ENCODE assay signal across 8 cellular contexts in the genomic region with DNA sequence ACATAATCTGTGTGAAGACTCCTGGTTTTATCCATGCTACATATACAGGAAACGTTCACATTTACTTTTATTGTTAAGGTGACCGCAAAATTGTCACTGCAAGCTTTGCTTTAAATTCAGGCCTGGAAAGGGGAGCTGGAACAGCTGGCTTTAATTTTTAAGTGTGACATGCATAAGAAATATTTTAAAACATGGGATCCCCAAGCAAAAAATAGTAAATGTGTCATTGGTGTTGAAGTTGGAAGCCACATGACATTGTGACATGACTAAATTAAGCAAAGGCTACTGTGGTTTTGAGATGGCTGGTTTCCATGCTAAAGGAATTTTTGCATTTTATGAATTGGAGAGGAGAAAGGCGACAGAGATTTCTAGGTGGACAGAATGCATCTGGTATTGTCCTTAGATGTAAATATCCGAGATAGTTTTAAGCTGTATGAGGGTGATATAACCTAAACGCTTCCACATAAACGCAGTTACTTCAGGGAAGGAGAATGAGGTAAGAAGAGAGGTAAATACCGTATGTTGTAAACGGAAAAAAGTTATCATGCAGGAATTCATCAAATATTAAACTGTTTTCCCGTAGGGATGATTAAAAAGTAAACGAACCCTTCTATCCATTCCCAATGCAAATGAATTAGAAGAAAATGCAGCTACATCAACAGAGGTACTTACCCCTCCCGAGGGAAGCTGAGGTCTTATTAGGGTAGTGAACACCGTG. TPM values are rescaled to one million over a fixed set of nuclear protein-coding genes. Genes with fewer than 3 reads are reported as not detected.
DNase-seq lines count a peak whose midpoint lies in the region; ATAC-seq, FAIRE-seq and TF ChIP-seq lines count a peak whose summit lies in the region.

No MANE protein-coding gene starts in this region.

- H2AFZ ChIP-seq in OCI-LY1 (ENCODE audit: low read length) (peak overlapping the region; percentile 9; the same call in 1 of the 2 replicates), endothelial cell of umbilical vein (ENCODE audit: low read depth, low read length) (peak overlapping the region; percentile 45)

- H4K20me1 ChIP-seq in OCI-LY1 (ENCODE audit: insufficient read depth, low read length) (no peaks in the 10 kb centered on the region), endothelial cell of umbilical vein (replicated peaks; ENCODE audit: control insufficient read depth, extremely low read depth, insufficient read depth, low read length) (peaks cover 4% of the 10 kb centered on the region)

- H3K9me3 ChIP-seq in ES-I3 (ENCODE audit: control insufficient read depth, insufficient read depth, low read length) (no peaks in the 10 kb centered on the region), OCI-LY1 (ENCODE audit: low read length) (peaks cover 4% of the 10 kb centered on the region), endothelial cell of umbilical vein (replicated peaks; ENCODE audit: control insufficient read depth, insufficient read depth, low read length) (no peaks in the 10 kb centered on the region), pancreas (no peaks in the 10 kb centered on the region)

- H3K9me1 ChIP-seq in endothelial cell of umbilical vein (replicated peaks; ENCODE audit: control insufficient read depth, extremely low read depth, insufficient read depth, low read length): no peaks in the 10 kb centered on the region

- peaks cover 13% of the 10 kb centered on the region; the same call in 1 of the 2 replicates for H3F3A ChIP-seq in OCI-LY1 (ENCODE audit: insufficient read depth, low read length)

- intact Hi-C loops in endothelial cell of umbilical vein (cut with micrococcal nuclease): loop anchor here (1.0 kb wide), 2 partner anchors 11 to 43 kb away; a partner anchor contains a TSS
- intact Hi-C loops in pancreas (cut with DNase I): no loop called here

- no peaks in the 10 kb centered on the region for H3K4me1 ChIP-seq in ES-I3 (ENCODE audit: insufficient read depth, low read length)
- H3K4me1 ChIP-seq in OCI-LY1 (ENCODE audit: insufficient read depth, low read length, severe bottlenecking): peaks cover 57% of the 10 kb centered on the region
- peaks cover 13% of the 10 kb centered on the region for H3K4me1 ChIP-seq in endothelial cell of umbilical vein (ENCODE audit: control insufficient read depth, extremely low read depth, insufficient read depth, low read length)
- peaks cover 0 to 27% (median 12%) of the 10 kb centered on the region in 3 donors for H3K4me1 ChIP-seq in pancreas

- no peak for DNase-seq in endothelial cell of umbilical vein (ENCODE audit: low read depth, low spot score)
- DNase-seq in pancreas: no peak
- no peak for DNase-seq in NCI-H1105 (lab: John Stamatoyannopoulos, UW)
- no peak for DNase-seq in hippocampal formation (lab: John Stamatoyannopoulos, UW)
- DNase-seq in NCI-H226: no peak

- BruUV-seq in endothelial cell of umbilical vein (replicated peaks; lab: Mats Ljungman, UMichigan): no TSS peak

- peak overlapping the region; percentile 88 for H3K4me3 ChIP-seq in OCI-LY1 (ENCODE audit: low read depth, low read length, poor library complexity, severe bottlenecking)
- peak overlapping the region in 2 of 3 experiments; percentile 39 to 62 for H3K4me3 ChIP-seq in endothelial cell of umbilical vein (replicated peaks in 1 of 3; ENCODE audit: insufficient read depth in 1 of 3, low read depth in 1 of 3, low read length in 3 of 3)
- H3K4me3 ChIP-seq in pancreas: peak overlapping the region; percentile 59 to 88 (median 74)

- ATAC-seq in pancreas: peak in 2 of 4 donors; percentile 5 to 12
- no peak for ATAC-seq in GM18519 (IDR thresholded peaks at IDR 0.05; ENCODE audit: low FRiP score, unreplicated experiment)

- CTCF ChIA-PET in endothelial cell of umbilical vein (lab: Charles Lee): interaction anchor here (0.9 to 1.6 kb wide), 6 partner anchors 8 to 45 kb away, joined by 3 to 5 read pairs (median 4); a partner anchor contains a TSS

- TF ChIP-seq CTCF in OCI-LY1 (IDR thresholded peaks at IDR 0.05; ENCODE audit: low read length) (no peak), endothelial cell of umbilical vein (IDR thresholded peaks at IDR 0.05; ENCODE audit: extremely low read depth in 1 of 2, insufficient read depth in 1 of 2, low read depth in 1 of 2, low read length in 2 of 2) (no peak), pancreas (IDR thresholded peaks at IDR 0.05) (no peak)

- H3K27ac ChIP-seq in OCI-LY1 (ENCODE audit: low read depth, low read length, poor library complexity, severe bottlenecking) (peak overlapping the region; percentile 91), endothelial cell of umbilical vein (ENCODE audit: insufficient read depth, low read depth, low read length) (no peak overlapping the region), pancreas (peak overlapping the region; percentile 73 to 94 (median 86))

- no peaks in the 10 kb centered on the region for H3K36me3 ChIP-seq in ES-I3 (ENCODE audit: insufficient read depth, low read length)
- H3K36me3 ChIP-seq in OCI-LY1 (ENCODE audit: insufficient read depth, low read length): peaks cover 6% of the 10 kb centered on the region
- H3K36me3 ChIP-seq in endothelial cell of umbilical vein (ENCODE audit: control insufficient read depth in 2 of 2, extremely low read depth in 1 of 2, insufficient read depth in 2 of 2, low read length in 2 of 2): no peaks in the 10 kb centered on the region
- H3K36me3 ChIP-seq in pancreas: no peaks in the 10 kb centered on the region

- no peaks in the 10 kb centered on the region for H3K9me2 ChIP-seq in OCI-LY1 (ENCODE audit: low read depth, low read length)

- dilution Hi-C loops in endothelial cell of umbilical vein (cut with MboI; ENCODE audit: extremely low pct_ligation_motif_present, low sequenced_read_pairs): no loop called here

- TF ChIP-seq POLR2A in endothelial cell of umbilical vein (IDR thresholded peaks at IDR 0.05; ENCODE audit: low read depth, low read length): no peak

- FAIRE-seq in endothelial cell of umbilical vein (lab: Jason Lieb, UNC) (no peak), pancreas (lab: Jason Lieb, UNC) (no peak)

- H3K79me2 ChIP-seq in OCI-LY1 (ENCODE audit: insufficient read depth, low read length) (peaks cover 33% of the 10 kb centered on the region), endothelial cell of umbilical vein (ENCODE audit: control insufficient read depth, insufficient read depth, low read length) (peaks cover 28% of the 10 kb centered on the region)

- H3K9ac ChIP-seq in ES-I3 (ENCODE audit: low read depth, low read length): peak overlapping the region; percentile 63; the same call in 1 of the 2 replicates
- peak overlapping the region; percentile 92 for H3K9ac ChIP-seq in OCI-LY1 (ENCODE audit: low read length)
- no peak overlapping the region for H3K9ac ChIP-seq in endothelial cell of umbilical vein (replicated peaks; ENCODE audit: extremely low read depth, insufficient read depth, low read length)

- H3K4me2 ChIP-seq in OCI-LY1 (ENCODE audit: low read length) (peak overlapping the region; percentile 88), endothelial cell of umbilical vein (ENCODE audit: insufficient read depth, low read length) (peak overlapping the region; percentile 17)

- POLR2A ChIA-PET in endothelial cell of umbilical vein (lab: Charles Lee): interaction anchor here (0.5 kb wide), 1 partner anchor 27 kb away, joined by 4 read pairs; no protein-coding TSS in a partner anchor

- H3K27me3 ChIP-seq in OCI-LY1 (ENCODE audit: insufficient read depth, low read length) (no peaks in the 10 kb centered on the region), endothelial cell of umbilical vein (ENCODE audit: control insufficient read depth in 2 of 2, insufficient read depth in 2 of 2, low read length in 2 of 2) (no peaks in the 10 kb centered on the region), pancreas (no peaks in the 10 kb centered on the region)

- WGBS in pancreas, 2 donors: 10 to 15% methylated on average over 12 of the region's 12 CpGs

TF ChIP-seq in endothelial cell of umbilical vein, 7 proteins besides CTCF, POLR2A, EP300 and RAD21 (continues in another document):
- TF ChIP-seq GATA2 (IDR thresholded peaks at IDR 0.05; ENCODE audit: insufficient read depth, insufficient read length, low read depth, low read length): no peak
- TF ChIP-seq EZH2 (IDR thresholded peaks at IDR 0.05; ENCODE audit: borderline replicate concordance, low read depth, low read length, severe bottlenecking): no peak

RNA-seq across cellular contexts. Expression of a gene that starts 0.9 kb away (rescaled TPM):
- total RNA-seq in endothelial cell of umbilical vein (52.3 and 59.3 TPM in 2 replicates), pancreas (10 to 100 TPM; 22.8 to 37.9 (median 30.5) TPM)
- polyA plus RNA-seq in endothelial cell of umbilical vein (6.8 and 8.9 TPM in 2 replicates), pancreas (10 to 100 TPM in 1 of 2 donors, 1 to 10 TPM in 1; 8.3 to 11.0 TPM)
- polyA plus RNA-seq in endothelial cell of umbilical vein (2011; cell fraction: cytosol; rRNA removed): 13.6 and 17.8 TPM in 2 replicates
- 10.7 and 13.9 TPM in 2 replicates for polyA plus RNA-seq in endothelial cell of umbilical vein (2011; cell fraction: nucleus; rRNA removed)
- 49.6 and 51.6 TPM in 2 replicates for polyA plus RNA-seq in endothelial cell of umbilical vein (2012)
- polyA minus RNA-seq in endothelial cell of umbilical vein: 16.4 and 20.9 TPM in 2 replicates
- 25.2 TPM for polyA minus RNA-seq in endothelial cell of umbilical vein (2011; cell fraction: cytosol; rRNA and poly(A)+ RNA removed)
- polyA minus RNA-seq in endothelial cell of umbilical vein (2011; cell fraction: nucleus; rRNA and poly(A)+ RNA removed): 7.8 and 8.0 TPM in 2 replicates

RNA-seq across cellular contexts. Expression of a gene that starts 12.1 kb away (rescaled TPM):
- total RNA-seq in endothelial cell of umbilical vein (22.9 and 25.8 TPM in 2 replicates), pancreas (10 to 100 TPM in 5 of 6 donors, 1 to 10 TPM in 1; 8.6 to 14.1 (median 13.0) TPM)
- polyA plus RNA-seq in endothelial cell of umbilical vein (15.0 and 18.5 TPM in 2 replicates), pancreas (10 to 100 TPM in 1 of 2 donors, 1 to 10 TPM in 1; 8.7 to 14.1 TPM)
- 11.5 and 13.3 TPM in 2 replicates for polyA plus RNA-seq in endothelial cell of umbilical vein (2011; cell fraction: cytosol; rRNA removed)
- polyA plus RNA-seq in endothelial cell of umbilical vein (2011; cell fraction: nucleus; rRNA removed): 36.6 and 41.5 TPM in 2 replicates
- 8.2 and 10.7 TPM in 2 replicates for polyA plus RNA-seq in endothelial cell of umbilical vein (2012)
- 25.8 and 26.2 TPM in 2 replicates for polyA minus RNA-seq in endothelial cell of umbilical vein
- 18.1 TPM for polyA minus RNA-seq in endothelial cell of umbilical vein (2011; cell fraction: cytosol; rRNA and poly(A)+ RNA removed)
- polyA minus RNA-seq in endothelial cell of umbilical vein (2011; cell fraction: nucleus; rRNA and poly(A)+ RNA removed): 23.3 and 28.1 TPM in 2 replicates

RNA-seq across cellular contexts. Expression of a gene that starts 42.3 kb away (rescaled TPM):
- total RNA-seq in endothelial cell of umbilical vein (60.3 and 71.2 TPM in 2 replicates), pancreas (10 to 100 TPM; 11.1 to 26.1 (median 16.8) TPM)
- polyA plus RNA-seq in endothelial cell of umbilical vein (43.9 and 52.5 TPM in 2 replicates), pancreas (1 to 10 TPM; 5.4 to 9.7 TPM)
- 49.2 and 56.8 TPM in 2 replicates for polyA plus RNA-seq in endothelial cell of umbilical vein (2011; cell fraction: cytosol; rRNA removed)
- polyA plus RNA-seq in endothelial cell of umbilical vein (2011; cell fraction: nucleus; rRNA removed): 91.5 and 125 TPM in 2 replicates
- polyA plus RNA-seq in endothelial cell of umbilical vein (2012): 22.3 and 37.0 TPM in 2 replicates
- 104 and 112 TPM in 2 replicates for polyA minus RNA-seq in endothelial cell of umbilical vein
- polyA minus RNA-seq in endothelial cell of umbilical vein (2011; cell fraction: cytosol; rRNA and poly(A)+ RNA removed): 30.7 TPM
- polyA minus RNA-seq in endothelial cell of umbilical vein (2011; cell fraction: nucleus; rRNA and poly(A)+ RNA removed): 93.0 and 163 TPM in 2 replicates
